Comparison of ENCODE assay signal across 13 cellular contexts in the genomic region with DNA sequence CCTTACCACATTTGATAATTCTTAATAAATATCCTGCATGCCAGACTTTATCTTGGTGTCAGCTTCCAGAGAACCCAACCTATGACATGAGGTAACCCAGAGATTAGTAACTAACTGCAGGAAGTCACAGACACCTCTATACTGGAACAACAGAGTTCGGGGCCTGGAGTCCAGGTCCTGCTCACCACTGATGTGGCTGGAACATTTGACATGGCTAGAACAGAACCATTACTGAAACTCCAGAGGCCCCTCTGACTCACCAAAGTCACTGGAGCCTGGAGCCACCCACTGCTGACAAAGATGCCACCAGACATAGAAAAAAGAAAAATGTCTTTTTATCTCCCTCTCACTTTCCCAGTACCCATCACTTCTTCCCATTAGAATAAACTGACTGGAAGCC.
DNase-seq lines count a peak whose midpoint lies in the region; ATAC-seq, FAIRE-seq and TF ChIP-seq lines count a peak whose summit lies in the region.
"Had no signal": no experiment of that assay in that cellular context is flagged by ENCODE, and none has a peak within 500 bp of the region (broad histone marks: within the 10 kb centered on the region; RNA-seq: fewer than 3 reads in every experiment).

No MANE protein-coding gene starts in this region.

- H3K27me3 ChIP-seq in mesenchymal stem cell (ENCODE audit: control insufficient read depth in 1 of 2, insufficient read depth in 1 of 2, low read length in 2 of 2) (peaks cover 0 to 85% of the 10 kb centered on the region in 2 experiments), breast epithelium (peaks cover 0 to 50% of the 10 kb centered on the region in 2 donors)

- H3K23ac ChIP-seq in mesenchymal stem cell (ENCODE audit: low read length in 2 of 2), result no peak overlapping the region

- no peaks in the 10 kb centered on the region for H3K79me1 ChIP-seq in mesenchymal stem cell (replicated peaks; ENCODE audit: low read length, poor library complexity, severe bottlenecking)

- no peak overlapping the region for H2BK15ac ChIP-seq in mesenchymal stem cell (ENCODE audit: low read depth, poor library complexity, severe bottlenecking)

- H3K18ac ChIP-seq in mesenchymal stem cell (ENCODE audit: low read depth in 1 of 2, low read length in 2 of 2), result no peak overlapping the region

- intact Hi-C loops in breast epithelium (cut with DNase I; ENCODE audit: low total_unique reads), result no loop called here

- H3K4me1 ChIP-seq in mesenchymal stem cell (ENCODE audit: control insufficient read depth, insufficient read depth, low read depth, low read length) (no peaks in the 10 kb centered on the region), breast epithelium (no peaks in the 10 kb centered on the region)
- H3K4me1 ChIP-seq: parathyroid adenoma had no signal

- H4K8ac ChIP-seq in mesenchymal stem cell (ENCODE audit: low read length), result no peak overlapping the region

- TF ChIP-seq POLR2A in breast epithelium (IDR thresholded peaks at IDR 0.05) (no peak), GM12892 (IDR thresholded peaks at IDR 0.05; ENCODE audit: low read depth, low read length) (no peak)

- H3K4ac ChIP-seq in mesenchymal stem cell (ENCODE audit: low read depth in 1 of 2, low read length in 2 of 2), result no peak overlapping the region

- no peak overlapping the region for H2AK5ac ChIP-seq in mesenchymal stem cell (ENCODE audit: low read length, severe bottlenecking)

- no peak overlapping the region for H2BK5ac ChIP-seq in mesenchymal stem cell (ENCODE audit: low read depth, low read length, poor library complexity, severe bottlenecking)

- no peak overlapping the region for H2BK12ac ChIP-seq in mesenchymal stem cell (ENCODE audit: low read length in 2 of 2)

- DNase-seq in GM12865 (ENCODE audit: low read depth) (peak; percentile 16), RCC 7860 (ENCODE audit: low spot score) (peak; percentile 54), mesenchymal stem cell (peak; percentile 1), breast epithelium (ENCODE audit: low spot score in 2 of 2) (no peak), GM12892 (ENCODE audit: insufficient read length) (no peak), kidney glomerular epithelial cell (lab: John Stamatoyannopoulos, UW) (no peak)
- DNase-seq: DMS79 treated with DMSO at 0.1 percent for 48 hours, HFFc6, T-helper 9 cell had no signal

- TF ChIP-seq CTCF in GM12865 (IDR thresholded peaks at IDR 0.05; ENCODE audit: insufficient read depth, low read depth, low read length, missing control alignments) (no peak), breast epithelium (IDR thresholded peaks at IDR 0.05) (no peak)

- H3K4me3 ChIP-seq in GM12865 (ENCODE audit: low read depth, low read length), result no peak overlapping the region
- no peak overlapping the region for H3K4me3 ChIP-seq in mesenchymal stem cell (ENCODE audit: insufficient read depth in 1 of 2, low read depth in 1 of 2, low read length in 2 of 2)
- H3K4me3 ChIP-seq in breast epithelium, result no peak overlapping the region

- H3K14ac ChIP-seq in mesenchymal stem cell (ENCODE audit: low read length in 2 of 2), result no peak overlapping the region

- H3K9ac ChIP-seq in mesenchymal stem cell (ENCODE audit: low read length), result no peak overlapping the region
- H3K9ac ChIP-seq: parathyroid adenoma had no signal

- H2AFZ ChIP-seq in mesenchymal stem cell (ENCODE audit: low read depth, low read length), result no peak overlapping the region
- H2AFZ ChIP-seq: parathyroid adenoma had no signal

- ATAC-seq in GM19452 (IDR thresholded peaks at IDR 0.05; ENCODE audit: unreplicated experiment) (peak; percentile 51), HG03025 (IDR thresholded peaks at IDR 0.05; ENCODE audit: low FRiP score, unreplicated experiment) (no peak)

- H3K9me3 ChIP-seq in mesenchymal stem cell (ENCODE audit: control insufficient read depth, low read length), result no peaks in the 10 kb centered on the region
- no peaks in the 10 kb centered on the region for H3K9me3 ChIP-seq in breast epithelium

- WGBS in mesenchymal stem cell, result 89% methylated on average over 1 of the region's 1 CpG

- no peak overlapping the region for H4K91ac ChIP-seq in mesenchymal stem cell (ENCODE audit: low read length)

- peak; percentile 81 for FAIRE-seq in RCC 7860 (lab: Jason Lieb, UNC)
- no peak for FAIRE-seq in GM12892 (lab: Jason Lieb, UNC)
- FAIRE-seq: GM12891 had no signal

- no peak overlapping the region for H3K4me2 ChIP-seq in mesenchymal stem cell (ENCODE audit: low read length, poor library complexity, severe bottlenecking)

- H3K36me3 ChIP-seq in mesenchymal stem cell (ENCODE audit: control insufficient read depth in 1 of 2, insufficient read depth in 2 of 2, low read depth in 1 of 2, low read length in 2 of 2) (no peaks in the 10 kb centered on the region), breast epithelium (no peaks in the 10 kb centered on the region)

- no peak overlapping the region for H3K27ac ChIP-seq in mesenchymal stem cell (ENCODE audit: low read length, poor library complexity, severe bottlenecking)
- no peak overlapping the region for H3K27ac ChIP-seq in breast epithelium
- H3K27ac ChIP-seq: parathyroid adenoma had no signal

- no peak overlapping the region for H2BK120ac ChIP-seq in mesenchymal stem cell (ENCODE audit: low read depth, low read length)

Comparison
In these comparisons a context has a peak if more than half of its experiments do, and no peak if none do; other contexts are left out.
1. DNase-seq: peak in GM12865 (single experiment), RCC 7860 (single experiment) and mesenchymal stem cell (single experiment); none in breast epithelium (0 of 2), GM12892 (single experiment) and kidney glomerular epithelial cell (single experiment).